ENCODE assay signal across 9 cellular contexts in the genomic region with DNA sequence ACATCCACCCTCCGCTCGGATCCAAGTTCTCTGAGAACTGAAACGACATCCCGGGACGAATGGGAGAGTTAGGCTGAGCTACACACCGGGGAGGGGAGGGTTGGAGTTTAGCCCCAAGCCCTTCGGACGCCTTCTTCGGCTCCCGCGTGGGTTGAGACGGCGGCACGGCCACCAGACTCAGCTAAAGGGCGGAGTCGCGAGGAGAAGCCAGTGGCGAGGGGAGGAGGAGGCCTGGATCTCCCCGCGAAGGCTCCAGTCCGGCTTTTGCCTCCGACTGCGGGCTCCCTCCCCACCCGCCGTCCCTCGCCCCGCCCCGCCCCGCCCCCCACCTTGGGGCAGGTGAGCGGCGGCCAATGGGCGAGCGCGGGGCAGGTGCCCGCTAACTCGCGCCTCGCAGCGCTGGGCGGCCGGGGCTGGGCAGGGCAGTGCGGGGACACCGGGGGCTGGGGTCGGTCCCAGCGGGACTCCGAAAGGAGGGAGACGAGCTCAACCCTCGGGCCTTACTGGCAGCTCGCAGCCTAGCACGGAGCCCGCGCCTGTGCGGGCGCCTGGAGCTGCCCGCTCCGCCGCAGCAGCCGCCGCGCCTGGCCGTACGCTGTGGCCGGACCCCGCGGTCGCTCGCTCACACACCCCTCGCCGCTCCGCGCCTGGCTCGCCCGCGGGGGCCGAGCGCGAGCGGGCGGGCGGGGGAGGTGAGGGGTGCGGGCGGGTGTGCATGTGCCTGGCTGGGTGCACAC.
DNase-seq lines count a peak whose midpoint lies in the region; ATAC-seq lines count a peak whose summit lies in the region.
"Had no signal": no experiment of that assay in that cellular context is flagged by ENCODE, and none has a peak within 500 bp of the region (broad histone marks: within the 10 kb centered on the region; RNA-seq: fewer than 3 reads in every experiment).

A gene (plus strand): TSS at position 382 of the 737 bp plus-strand sequence. CDS start 334 bp downstream, at position 716.

- no peak within 1 kb of the TSS for H3K27ac Mint-ChIP-seq in activated naive CD8-positive, alpha-beta T cell

- H3K4me3 ChIP-seq in iPS-18c (ENCODE audit: insufficient read depth, low read depth, low read length) (peak within 1 kb of the TSS; percentile 66), skin epidermis (peak within 1 kb of the TSS; percentile 8 to 41 (median 13))

- peaks cover 50% of the 10 kb centered on the region for H3K27me3 Mint-ChIP-seq in activated naive CD8-positive, alpha-beta T cell

- H3K9me3 ChIP-seq in iPS-18c (ENCODE audit: control insufficient read depth, insufficient read depth, low read length) = peaks cover 2% of the 10 kb centered on the region

- ATAC-seq in GM18868 (IDR thresholded peaks at IDR 0.05; ENCODE audit: unreplicated experiment) (peak; percentile 47), HG03280 (IDR thresholded peaks at IDR 0.05; ENCODE audit: unreplicated experiment) (peak; percentile 44)

- no peaks in the 10 kb centered on the region for H3K9me3 Mint-ChIP-seq in activated naive CD8-positive, alpha-beta T cell (ENCODE audit: low read depth)

- no peaks in the 10 kb centered on the region for H3K36me3 Mint-ChIP-seq in activated naive CD8-positive, alpha-beta T cell

- no peak within 1 kb of the TSS for H3K27ac ChIP-seq in skin epidermis

- peak within 1 kb of the TSS; percentile 81 for H3K4me3 Mint-ChIP-seq in activated naive CD8-positive, alpha-beta T cell

- DNase-seq in 8988T = peak; percentile 98
- DNase-seq in NCI-H69 (lab: John Stamatoyannopoulos, UW) = peak; percentile 90
- no peak for DNase-seq in AG08396 (ENCODE audit: low spot score)
- DNase-seq: DND-41 had no signal

- H3K4me1 Mint-ChIP-seq in activated naive CD8-positive, alpha-beta T cell (ENCODE audit: low read depth) = peaks cover 34% of the 10 kb centered on the region
